Comparison of ENCODE assay signal across 8 cellular contexts in genomic region chr2:120680136-120680761, GRCh38. TPM values are rescaled to one million over a fixed set of nuclear protein-coding genes. Genes with fewer than 3 reads are reported as not detected.
A peak's percentile ranks its signal among the peaks of the same experiment; 100 is the strongest.
DNase-seq lines count a peak whose midpoint lies in the region; ATAC-seq and TF ChIP-seq lines count a peak whose summit lies in the region.

No MANE protein-coding gene starts in this region.

- no TSS peak for BruUV-seq in mammary epithelial cell (replicated peaks; lab: Mats Ljungman, UMichigan)

- no peaks in the 10 kb centered on the region for H3K79me2 ChIP-seq in mammary epithelial cell (ENCODE audit: insufficient read depth, low read length)

- no peaks in the 10 kb centered on the region for H3K27me3 ChIP-seq in mammary epithelial cell (ENCODE audit: insufficient read depth, low read length)
- H3K27me3 ChIP-seq in kidney epithelial cell (ENCODE audit: control insufficient read depth, insufficient read depth, low read length), result peaks cover 37% of the 10 kb centered on the region

- no peak overlapping the region for H3K4me2 ChIP-seq in mammary epithelial cell (ENCODE audit: insufficient read depth, low read depth, low read length)

- ATAC-seq in HG02870 (IDR thresholded peaks at IDR 0.05; ENCODE audit: unreplicated experiment), result peak; percentile 59
- ATAC-seq in HG03521 (IDR thresholded peaks at IDR 0.05; ENCODE audit: unreplicated experiment), result no peak

- TF ChIP-seq CTCF in WI38 (IDR thresholded peaks at IDR 0.05; ENCODE audit: low read depth, low read length) (peak; percentile 61), mammary epithelial cell (conservative IDR thresholded peaks at IDR 0.05 in 1 of 2, IDR thresholded peaks at IDR 0.05 in 1 of 2; ENCODE audit: extremely low read depth in 1 of 2, insufficient read depth in 1 of 2, low read depth in 1 of 2, low read length in 2 of 2) (peak; percentile 55 to 71), kidney epithelial cell (IDR thresholded peaks at IDR 0.05; ENCODE audit: insufficient read depth, low read length, poor library complexity, severe bottlenecking) (peak; percentile 62)

- H3K4me3 ChIP-seq in WI38 (ENCODE audit: low read depth, low read length) (no peak overlapping the region), mammary epithelial cell (replicated peaks in 1 of 3; ENCODE audit: insufficient read depth in 1 of 3, low read depth in 2 of 3, low read length in 3 of 3) (no peak overlapping the region), kidney epithelial cell (ENCODE audit: low read depth, low read length) (no peak overlapping the region)

- no peaks in the 10 kb centered on the region for H3K4me1 ChIP-seq in mammary epithelial cell (ENCODE audit: insufficient read depth, low read length)

- H2AFZ ChIP-seq in mammary epithelial cell (ENCODE audit: low read depth, low read length), result no peak overlapping the region

- CTCF ChIA-PET in mammary epithelial cell (lab: Charles Lee; ENCODE audit: low non-redundant PET), result interaction anchor here (0.6 kb wide), 1 partner anchor 337 kb away, joined by 3 read pairs; no protein-coding TSS in a partner anchor

- H3K27ac ChIP-seq in mammary epithelial cell (ENCODE audit: insufficient read depth, low read depth, low read length), result no peak overlapping the region

- DNase-seq in ELR (ENCODE audit: low read depth) (peak; percentile 88), NCI-H2171 (lab: John Stamatoyannopoulos, UW) (peak; percentile 63), mammary epithelial cell (peak; percentile 67), kidney epithelial cell (ENCODE audit: low read depth) (peak; percentile 26)
- peak; percentile 25 to 57 for DNase-seq in stimulated activated CD4-positive, alpha-beta T cell treated with anti-CD3 and anti-CD28 coated beads, Interleukin-1b, Interleukin-23, amount 100 ng/mL, for 1 hour (ENCODE audit: low read depth in 2 of 2)

- dilution Hi-C loops in mammary epithelial cell (cut with HindIII; ENCODE audit: low sequenced_read_pairs), result no loop called here

- H4K20me1 ChIP-seq in mammary epithelial cell (ENCODE audit: insufficient read depth, low read length), result no peaks in the 10 kb centered on the region

- no peaks in the 10 kb centered on the region for H3K36me3 ChIP-seq in mammary epithelial cell (ENCODE audit: insufficient read depth, low read length)
- no peaks in the 10 kb centered on the region for H3K36me3 ChIP-seq in kidney epithelial cell (ENCODE audit: control insufficient read depth, insufficient read depth, low read length)

- no peaks in the 10 kb centered on the region for H3K9me3 ChIP-seq in mammary epithelial cell (replicated peaks; ENCODE audit: insufficient read depth, low read length)

- WGBS in mammary epithelial cell (ENCODE audit: low coverage, missing lambda C conversion rate), result 42% methylated on average over 6 of the region's 18 CpGs

- in situ Hi-C loops in mammary epithelial cell (cut with MboI; ENCODE audit: low sequenced_read_pairs in 2 of 2), result loop anchor here in 1 of 2 donors (10.0 kb wide), 1 partner anchor 335 kb away; the partner anchor contains the start of gene INHBB

- H3K9ac ChIP-seq in mammary epithelial cell (ENCODE audit: insufficient read depth, low read length), result no peak overlapping the region

- intact Hi-C loops in mammary epithelial cell (cut with micrococcal nuclease), result loop anchor here (1.0 to 10.0 kb wide), 10 partner anchors 127 to 1035 kb away; no protein-coding TSS in a partner anchor

RNA-seq across cellular contexts. Expression of gene GLI2, which starts 55.4 kb away (rescaled TPM):
- under 1 TPM in 1 of 2 donors, not detected in 1; under 0.01 TPM for total RNA-seq in mammary epithelial cell
- polyA plus RNA-seq in mammary epithelial cell, result 0.01 TPM
- not detected for polyA minus RNA-seq in mammary epithelial cell
- 4.8 and 4.9 TPM in 2 replicates for total RNA-seq in kidney epithelial cell

Comparison
In these comparisons a context has a peak if more than half of its experiments do, and no peak if none do; other contexts are left out.
1. DNase-seq: peak in every context shown above with its lines; median percentile 88 in ELR; 67 in mammary epithelial cell; 63 in NCI-H2171; 41 in stimulated activated CD4-positive, alpha-beta T cell treated with anti-CD3 and anti-CD28 coated beads, Interleukin-1b, Interleukin-23, amount 100 ng/mL, for 1 hour; 26 in kidney epithelial cell.